Comparison of ENCODE assay signal across 15 cellular contexts in the genomic region with DNA sequence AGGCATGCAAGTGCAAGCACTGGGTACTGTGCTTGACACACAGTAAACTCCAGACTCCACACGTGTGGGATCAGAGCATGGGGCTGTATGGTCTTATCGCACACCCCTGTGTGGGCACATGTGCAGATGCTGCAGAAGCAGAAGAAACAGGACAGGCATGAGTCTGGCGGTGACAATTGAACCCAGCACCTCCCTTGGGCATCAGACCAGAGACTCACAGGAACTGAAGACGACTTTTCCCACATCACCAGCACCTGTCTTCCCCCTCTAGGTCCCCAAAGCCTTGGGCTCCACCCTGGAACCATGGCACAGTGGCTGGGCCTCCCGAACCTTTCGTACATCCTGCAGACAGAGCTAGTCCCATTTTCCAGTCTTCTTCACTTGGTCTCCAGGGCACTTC.
DNase-seq lines count a peak whose midpoint lies in the region; ATAC-seq and TF ChIP-seq lines count a peak whose summit lies in the region.
"Had no signal": no experiment of that assay in that cellular context is flagged by ENCODE, and none has a peak within 500 bp of the region (broad histone marks: within the 10 kb centered on the region; RNA-seq: fewer than 3 reads in every experiment).

No MANE protein-coding gene starts in this region.

- peak; percentile 59 for DNase-seq in mesenteric fat pad (ENCODE audit: low spot score)
- no peak for DNase-seq in sciatic nerve (ENCODE audit: low spot score)
- no peak for DNase-seq in midbrain (lab: John Stamatoyannopoulos, UW)
- DNase-seq: Calu3; CD4-positive, alpha-beta memory T cell; COR-L47; DMS53; DMS79 treated with DMSO at 0.1 percent for 48 hours; GF-D8; GOT3; H7; HCEC 1CT had no signal

- no peak for TF ChIP-seq CTCF in nephron (IDR thresholded peaks at IDR 0.05; ENCODE audit: unreplicated experiment in 3 of 3)

- H3K36me3 Mint-ChIP-seq in nephron (ENCODE audit: low read depth): peaks cover 3% of the 10 kb centered on the region
- H3K36me3 Mint-ChIP-seq: CD4-positive, alpha-beta memory T cell had no signal

- H3K4me1 Mint-ChIP-seq in nephron: peaks cover 29% of the 10 kb centered on the region
- H3K4me1 Mint-ChIP-seq: CD4-positive, alpha-beta memory T cell had no signal

- no peaks in the 10 kb centered on the region for H3K27me3 Mint-ChIP-seq in nephron (ENCODE audit: low read depth)

- H3K9me3 Mint-ChIP-seq in nephron: peaks cover 16% of the 10 kb centered on the region

- intact Hi-C loops in sciatic nerve (cut with DNase I): no loop called here

- H3K27ac Mint-ChIP-seq in nephron: peak overlapping the region in 2 of 3 experiments; percentile 70 to 74
- H3K27ac Mint-ChIP-seq: CD4-positive, alpha-beta memory T cell had no signal

- ATAC-seq in sciatic nerve (peak; percentile 7), HG03097 (IDR thresholded peaks at IDR 0.05; ENCODE audit: low FRiP score, unreplicated experiment) (no peak), HG03457 (IDR thresholded peaks at IDR 0.05; ENCODE audit: unreplicated experiment) (no peak)

- no peak overlapping the region for H3K4me3 Mint-ChIP-seq in nephron
- H3K4me3 Mint-ChIP-seq: CD4-positive, alpha-beta memory T cell had no signal
